Comparison of ENCODE assay signal across 15 cellular contexts in genomic region chr3:111738790-111739189, GRCh38.
DNase-seq lines count a peak whose midpoint lies in the region; ATAC-seq and TF ChIP-seq lines count a peak whose summit lies in the region.
"Had no signal": no experiment of that assay in that cellular context is flagged by ENCODE, and none has a peak within 500 bp of the region (broad histone marks: within the 10 kb centered on the region; RNA-seq: fewer than 3 reads in every experiment).

No MANE protein-coding gene starts in this region.

- intact Hi-C loops in PC-3 (cut with micrococcal nuclease) (loop anchor here (1.0 kb wide), 3 partner anchors 11 to 122 kb away; no protein-coding TSS in a partner anchor), thyroid gland (cut with DNase I) (no loop called here)

- no peak for TF ChIP-seq POLR2A in thyroid gland (IDR thresholded peaks at IDR 0.05)

- no peaks in the 10 kb centered on the region for H3K27me3 ChIP-seq in PC-3 (ENCODE audit: low read length)
- H3K27me3 ChIP-seq in thyroid gland = no peaks in the 10 kb centered on the region
- H3K27me3 ChIP-seq: neural progenitor cell had no signal

- H3K27ac Mint-ChIP-seq in chondrocyte (ENCODE audit: unreplicated experiment) (peak overlapping the region; percentile 88), nephron progenitor cell (peak overlapping the region; percentile 84)
- H3K27ac Mint-ChIP-seq: activated B cell treated with CpG ODN at 0.5 μM for 24 hours; activated naive CD8-positive, alpha-beta T cell treated with anti-CD3 and anti-CD28 coated beads for 36 hours; CD14-positive monocyte; neural progenitor cell had no signal

- H4K20me1 ChIP-seq in PC-3 (ENCODE audit: low read length) = no peaks in the 10 kb centered on the region

- H3K36me3 Mint-ChIP-seq in chondrocyte (ENCODE audit: low read depth) (no peaks in the 10 kb centered on the region), nephron progenitor cell (ENCODE audit: low read depth) (no peaks in the 10 kb centered on the region)
- H3K36me3 Mint-ChIP-seq: CD14-positive monocyte, neural progenitor cell had no signal

- H2AFZ ChIP-seq in PC-3 (ENCODE audit: low read length) = no peak overlapping the region
- H2AFZ ChIP-seq: neural progenitor cell had no signal

- H3K27me3 Mint-ChIP-seq in chondrocyte (ENCODE audit: low read depth) (no peaks in the 10 kb centered on the region), nephron progenitor cell (ENCODE audit: low read depth, poor library complexity) (no peaks in the 10 kb centered on the region)
- H3K27me3 Mint-ChIP-seq: activated B cell treated with CpG ODN at 0.5 μM for 24 hours; activated naive CD8-positive, alpha-beta T cell treated with anti-CD3 and anti-CD28 coated beads for 36 hours had no signal

- H3K36me3 ChIP-seq in PC-3 (ENCODE audit: low read depth, low read length) (no peaks in the 10 kb centered on the region), thyroid gland (no peaks in the 10 kb centered on the region)
- H3K36me3 ChIP-seq: neural progenitor cell had no signal

- ATAC-seq in PC-3 (no peak), HG02870 (IDR thresholded peaks at IDR 0.05; ENCODE audit: unreplicated experiment) (no peak)

- H3K4me1 ChIP-seq in PC-3 (ENCODE audit: insufficient read depth, low read length) (peaks cover 65% of the 10 kb centered on the region), thyroid gland (peaks cover 5 to 42% of the 10 kb centered on the region in 2 donors)
- H3K4me1 ChIP-seq: neural progenitor cell had no signal

- BruUV-seq in PC-3 (replicated peaks; lab: Mats Ljungman, UMichigan) = TSS peak; percentile 64

- no peak overlapping the region for H3K4me3 ChIP-seq in PC-3 (ENCODE audit: low read length)
- H3K4me3 ChIP-seq in thyroid gland (replicated peaks in 1 of 3) = no peak overlapping the region
- H3K4me3 ChIP-seq: neural progenitor cell had no signal

- no peak overlapping the region for H3K4me3 Mint-ChIP-seq in chondrocyte (ENCODE audit: unreplicated experiment)
- no peak overlapping the region for H3K4me3 Mint-ChIP-seq in nephron progenitor cell
- H3K4me3 Mint-ChIP-seq: activated B cell treated with CpG ODN at 0.5 μM for 24 hours; activated naive CD8-positive, alpha-beta T cell treated with anti-CD3 and anti-CD28 coated beads for 36 hours; CD14-positive monocyte; neural progenitor cell had no signal

- no peaks in the 10 kb centered on the region for H3K9me2 ChIP-seq in PC-3 (replicated peaks; ENCODE audit: low read length)

- H3K4me1 Mint-ChIP-seq in chondrocyte (ENCODE audit: low read depth) = peaks cover 70% of the 10 kb centered on the region
- H3K4me1 Mint-ChIP-seq in nephron progenitor cell = peaks cover 35% of the 10 kb centered on the region
- H3K4me1 Mint-ChIP-seq: activated B cell treated with CpG ODN at 0.5 μM for 24 hours, CD14-positive monocyte had no signal

- POLR2A ChIA-PET in PC-3 (lab: Charles Lee; ENCODE audit: unreplicated experiment) = interaction anchor here (1.0 kb wide), 2 partner anchors 23 to 122 kb away, joined by 12 to 15 read pairs; no protein-coding TSS in a partner anchor

- H3K27ac ChIP-seq in PC-3 (ENCODE audit: low read length) = peak overlapping the region; percentile 74
- peak overlapping the region; percentile 40 to 68 (median 63) for H3K27ac ChIP-seq in thyroid gland
- H3K27ac ChIP-seq: neural progenitor cell had no signal

- H3F3A ChIP-seq in PC-3 (ENCODE audit: low read length, unreplicated experiment) = peaks cover 4% of the 10 kb centered on the region

- H3K9me3 ChIP-seq in PC-3 (ENCODE audit: low read length) = no peaks in the 10 kb centered on the region
- no peaks in the 10 kb centered on the region for H3K9me3 ChIP-seq in thyroid gland

- 95 to 97% methylated on average over 4 of the region's 4 CpGs for WGBS in thyroid gland, 2 donors

- no peak for TF ChIP-seq CTCF in PC-3 (conservative IDR thresholded peaks at IDR 0.05; ENCODE audit: low read depth, low read length)
- no peak for TF ChIP-seq CTCF in chondrocyte (IDR thresholded peaks at IDR 0.05)
- TF ChIP-seq CTCF in nephron progenitor cell (IDR thresholded peaks at IDR 0.05) = no peak
- TF ChIP-seq CTCF in thyroid gland (IDR thresholded peaks at IDR 0.05) = no peak

- H3K4me2 ChIP-seq in PC-3 (ENCODE audit: low read length) = peak overlapping the region; percentile 66
- H3K4me2 ChIP-seq: neural progenitor cell had no signal

- H3K9ac ChIP-seq in PC-3 (ENCODE audit: low read length) = no peak overlapping the region
- H3K9ac ChIP-seq: neural progenitor cell had no signal

- DNase-seq in PC-3 (no peak), chondrocyte (ENCODE audit: low spot score) (no peak), nephron progenitor cell (no peak), thyroid gland (no peak)
- no peak for DNase-seq in activated effector memory CD4-positive, alpha-beta T cell treated with Interleukin-2 at 50 U/mL for 16 hours
- no peak for DNase-seq in activated CD4-positive, alpha-beta T cell treated with anti-CD3 and anti-CD28 coated beads, Interleukin-2, amount 50 U/mL, for 4 hours
- DNase-seq: activated B cell treated with CpG ODN at 0.5 μM for 24 hours; activated CD8-positive, alpha-beta memory T cell treated with anti-CD3 and anti-CD28 coated beads, Interleukin-2, amount 50 U/mL, for 48 hours; activated naive CD8-positive, alpha-beta T cell treated with anti-CD3 and anti-CD28 coated beads for 36 hours; KBM-7; NCI-H1694 treated with DMSO at 0.1 percent for 48 hours; substantia nigra had no signal

- H3K9me3 Mint-ChIP-seq in chondrocyte (ENCODE audit: low read depth) (peaks cover 3% of the 10 kb centered on the region), nephron progenitor cell (no peaks in the 10 kb centered on the region)
- H3K9me3 Mint-ChIP-seq: CD14-positive monocyte, neural progenitor cell had no signal

- H3K79me2 ChIP-seq in PC-3 (ENCODE audit: low read length) = 0 out of 2 replicates have a peak, but pooled peaks cover 5% of the 10 kb centered on the region

- CTCF ChIA-PET in PC-3 (lab: Charles Lee) = interaction anchor here (1.0 to 1.1 kb wide), 3 partner anchors 9 to 122 kb away, joined by 4 to 5 read pairs (median 5); no protein-coding TSS in a partner anchor
